In the genomic region with DNA sequence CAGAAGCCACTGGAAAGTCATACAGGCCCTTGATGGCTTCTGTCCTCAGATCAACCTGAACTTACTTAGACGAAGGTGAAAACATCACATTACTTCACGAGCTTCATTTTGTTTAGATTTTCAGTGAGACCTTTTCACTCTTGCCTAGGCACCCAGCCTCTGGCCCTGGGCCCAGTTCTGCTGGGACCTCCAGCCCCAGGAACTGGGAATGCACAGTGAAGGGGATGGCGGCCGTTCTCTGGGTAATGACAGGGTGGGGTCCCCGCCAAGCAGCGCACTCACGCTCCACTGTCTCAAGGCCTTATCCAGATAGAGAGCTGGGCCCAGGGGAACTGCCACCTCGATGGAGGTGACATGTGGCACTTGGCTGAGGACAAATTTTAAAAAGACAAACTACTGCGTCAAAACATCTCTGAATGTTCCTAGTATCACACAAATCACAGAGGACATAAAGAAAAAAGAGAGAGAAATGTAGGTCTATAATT, we compare ENCODE assay signal across 21 cellular contexts.
"Had no signal": no experiment of that assay in that cellular context is flagged by ENCODE, and none has a peak within 500 bp of the region (broad histone marks: within the 10 kb centered on the region; RNA-seq: fewer than 3 reads in every experiment).

No MANE protein-coding gene starts in this region.

- H3K36me3 ChIP-seq: adrenal gland, breast epithelium, Peyer's patch had no signal

- H3K27me3 Mint-ChIP-seq: activated CD4-positive, alpha-beta T cell treated with anti-CD3 and anti-CD28 coated beads, Interleukin-2, amount 10 ng/mL, durations not matched to agents 24 days and 14 days; activated naive CD8-positive, alpha-beta T cell treated with anti-CD3 and anti-CD28 coated beads, Interleukin-2, amount 10 ng/mL, durations not matched to agents 7 days and 5 days had no signal

- DNase-seq: activated CD4-positive, alpha-beta T cell treated with anti-CD3 and anti-CD28 coated beads for 1 hour; activated CD4-positive, alpha-beta T cell treated with anti-CD3 and anti-CD28 coated beads, Interleukin-2, amount 10 ng/mL, durations not matched to agents 24 days and 14 days; activated CD4-positive, alpha-beta T cell treated with anti-CD3 and anti-CD28 coated beads, Interleukin-2, amount 50 U/mL, for 48 hours; activated naive CD4-positive, alpha-beta T cell treated with anti-CD3 and anti-CD28 coated beads, Interleukin-2, amount 50 U/mL, for 16 hours; activated naive CD8-positive, alpha-beta T cell treated with anti-CD3 and anti-CD28 coated beads, Interleukin-2, amount 10 ng/mL, durations not matched to agents 7 days and 5 days; activated T-cell treated with anti-CD3 and anti-CD28 coated beads, Interleukin-2, amount 50 U/mL, for 1 hour; anterior cingulate cortex; MG63; NCI-H1105; NCI-H1436; NCI-H1694 treated with DMSO at 0.1 percent for 48 hours; NCI-H2029 treated with DMSO at 0.1 percent for 48 hours; NCI-H510A treated with DMSO at 0.1 percent for 48 hours; NCI-H69; Peyer's patch; SHP77; T-helper 9 cell had no signal

- H3K27ac Mint-ChIP-seq: activated CD4-positive, alpha-beta T cell treated with anti-CD3 and anti-CD28 coated beads, Interleukin-2, amount 10 ng/mL, durations not matched to agents 24 days and 14 days; activated naive CD8-positive, alpha-beta T cell treated with anti-CD3 and anti-CD28 coated beads, Interleukin-2, amount 10 ng/mL, durations not matched to agents 7 days and 5 days; T-helper 1 cell treated with Interleukin-12 subunit alpha and Interleukin-12 subunit beta and Interleukin-4 antibody, amounts not matched to agents 30 μg/mL and 1 μg/mL, for 36 hours; WTC11 had no signal

- H3K4me1 Mint-ChIP-seq: activated CD4-positive, alpha-beta T cell treated with anti-CD3 and anti-CD28 coated beads, Interleukin-2, amount 10 ng/mL, durations not matched to agents 24 days and 14 days; activated naive CD8-positive, alpha-beta T cell treated with anti-CD3 and anti-CD28 coated beads, Interleukin-2, amount 10 ng/mL, durations not matched to agents 7 days and 5 days had no signal

- H3K4me1 ChIP-seq: adrenal gland, Peyer's patch had no signal

- H3K9me3 Mint-ChIP-seq: activated CD4-positive, alpha-beta T cell treated with anti-CD3 and anti-CD28 coated beads, Interleukin-2, amount 10 ng/mL, durations not matched to agents 24 days and 14 days; activated naive CD8-positive, alpha-beta T cell treated with anti-CD3 and anti-CD28 coated beads, Interleukin-2, amount 10 ng/mL, durations not matched to agents 7 days and 5 days; T-helper 1 cell treated with Interleukin-12 subunit alpha and Interleukin-12 subunit beta and Interleukin-4 antibody, amounts not matched to agents 30 μg/mL and 1 μg/mL, for 36 hours had no signal

- H3K27ac ChIP-seq: adrenal gland, breast epithelium, Peyer's patch had no signal

- H3K4me3 Mint-ChIP-seq: activated CD4-positive, alpha-beta T cell treated with anti-CD3 and anti-CD28 coated beads, Interleukin-2, amount 10 ng/mL, durations not matched to agents 24 days and 14 days; activated naive CD8-positive, alpha-beta T cell treated with anti-CD3 and anti-CD28 coated beads, Interleukin-2, amount 10 ng/mL, durations not matched to agents 7 days and 5 days; T-helper 1 cell treated with Interleukin-12 subunit alpha and Interleukin-12 subunit beta and Interleukin-4 antibody, amounts not matched to agents 30 μg/mL and 1 μg/mL, for 36 hours; WTC11 had no signal

- H3K27me3 ChIP-seq: adrenal gland, breast epithelium, MG63, Peyer's patch had no signal

- H3K9me3 ChIP-seq: adrenal gland, breast epithelium, MG63, Peyer's patch had no signal

- H3K4me3 ChIP-seq: adrenal gland, breast epithelium, MG63, Peyer's patch had no signal
